ENCODE assay signal across 21 cellular contexts in genomic region chr1:228333739-228334115, GRCh38.
"Had no signal": no experiment of that assay in that cellular context is flagged by ENCODE, and none has a peak within 500 bp of the region (broad histone marks: within the 10 kb centered on the region; RNA-seq: fewer than 3 reads in every experiment).

No MANE protein-coding gene starts in this region.

- ATAC-seq: activated CD4-positive, alpha-beta T cell treated with anti-CD3 and anti-CD28 coated beads for 36 hours; activated CD8-positive, alpha-beta T cell treated with anti-CD3 and anti-CD28 coated beads for 36 hours; left lung; T-helper 17 cell had no signal

- FAIRE-seq: colon, endometrium, islet of Langerhans had no signal

- H3K9me3 ChIP-seq: adrenal gland, left lung, SJCRH30, suprapubic skin had no signal

- DNase-seq: activated CD4-positive, alpha-beta T cell treated with anti-CD3 and anti-CD28 coated beads for 36 hours; activated CD8-positive, alpha-beta T cell treated with anti-CD3 and anti-CD28 coated beads for 36 hours; activated naive CD4-positive, alpha-beta T cell treated with anti-CD3 and anti-CD28 coated beads for 36 hours; caudate nucleus; left lung; nephron progenitor cell; stimulated activated CD4-positive, alpha-beta T cell treated with anti-CD3 and anti-CD28 coated beads, Interleukin-4, amount 100 ng/mL, for 4 hours; stimulated activated CD8-positive, alpha-beta memory T cell treated with anti-CD3 and anti-CD28 coated beads, Interleukin-4, amount 100 ng/mL, for 48 hours; stimulated activated naive CD4-positive, alpha-beta T cell treated with Interleukin-2 at 50 U/mL for 16 hours; WERI-Rb-1 had no signal

- H3K27me3 Mint-ChIP-seq: activated CD4-positive, alpha-beta T cell treated with anti-CD3 and anti-CD28 coated beads for 36 hours; activated CD8-positive, alpha-beta T cell treated with anti-CD3 and anti-CD28 coated beads for 36 hours; memory B cell; T-helper 17 cell; type B pancreatic cell had no signal

- H3K4me3 Mint-ChIP-seq: activated CD4-positive, alpha-beta T cell treated with anti-CD3 and anti-CD28 coated beads for 36 hours; activated CD8-positive, alpha-beta T cell treated with anti-CD3 and anti-CD28 coated beads for 36 hours; activated naive CD4-positive, alpha-beta T cell treated with anti-CD3 and anti-CD28 coated beads for 36 hours; activated T-helper 1 cell treated with anti-CD3 and anti-CD28 coated beads, Interleukin-12 subunit alpha, Interleukin-12 subunit beta, Interleukin-2, Interleukin-4 antibody, amounts not matched to agents 30 ng/mL and 10 ng/mL and 1 ng/mL, durations not matched to agents 14 hours and 24 hours and 36 hours; memory B cell; nephron progenitor cell; T-helper 17 cell; type B pancreatic cell had no signal

- H3K4me1 Mint-ChIP-seq: activated CD4-positive, alpha-beta T cell treated with anti-CD3 and anti-CD28 coated beads for 36 hours; memory B cell; nephron progenitor cell; T-helper 17 cell had no signal

- H3K4me3 ChIP-seq: adrenal gland, left lung, SJCRH30, skin epidermis, suprapubic skin had no signal

- H3K4me1 ChIP-seq: adrenal gland, left lung, SJCRH30, suprapubic skin had no signal

- H3K9me3 Mint-ChIP-seq: activated CD8-positive, alpha-beta T cell treated with anti-CD3 and anti-CD28 coated beads for 36 hours; activated naive CD4-positive, alpha-beta T cell treated with anti-CD3 and anti-CD28 coated beads for 36 hours; activated T-helper 1 cell treated with anti-CD3 and anti-CD28 coated beads, Interleukin-12 subunit alpha, Interleukin-12 subunit beta, Interleukin-2, Interleukin-4 antibody, amounts not matched to agents 30 ng/mL and 10 ng/mL and 1 ng/mL, durations not matched to agents 14 hours and 24 hours and 36 hours; memory B cell; nephron progenitor cell; type B pancreatic cell had no signal

- H3K36me3 Mint-ChIP-seq: type B pancreatic cell had no signal

- H3K27me3 ChIP-seq: adrenal gland, left lung, SJCRH30, suprapubic skin had no signal

- H3K27ac Mint-ChIP-seq: activated CD4-positive, alpha-beta T cell treated with anti-CD3 and anti-CD28 coated beads for 36 hours; activated CD8-positive, alpha-beta T cell treated with anti-CD3 and anti-CD28 coated beads for 36 hours; activated naive CD4-positive, alpha-beta T cell treated with anti-CD3 and anti-CD28 coated beads for 36 hours; activated T-helper 1 cell treated with anti-CD3 and anti-CD28 coated beads, Interleukin-12 subunit alpha, Interleukin-12 subunit beta, Interleukin-2, Interleukin-4 antibody, amounts not matched to agents 30 ng/mL and 10 ng/mL and 1 ng/mL, durations not matched to agents 14 hours and 24 hours and 36 hours; memory B cell; nephron progenitor cell; T-helper 17 cell; type B pancreatic cell had no signal

- H3K27ac ChIP-seq: adrenal gland, left lung, SJCRH30, skin epidermis, suprapubic skin, WERI-Rb-1 had no signal

- H3K36me3 ChIP-seq: adrenal gland, SJCRH30, WERI-Rb-1 had no signal
